35 cellular contexts compared by ENCODE assay signal in the genomic region with DNA sequence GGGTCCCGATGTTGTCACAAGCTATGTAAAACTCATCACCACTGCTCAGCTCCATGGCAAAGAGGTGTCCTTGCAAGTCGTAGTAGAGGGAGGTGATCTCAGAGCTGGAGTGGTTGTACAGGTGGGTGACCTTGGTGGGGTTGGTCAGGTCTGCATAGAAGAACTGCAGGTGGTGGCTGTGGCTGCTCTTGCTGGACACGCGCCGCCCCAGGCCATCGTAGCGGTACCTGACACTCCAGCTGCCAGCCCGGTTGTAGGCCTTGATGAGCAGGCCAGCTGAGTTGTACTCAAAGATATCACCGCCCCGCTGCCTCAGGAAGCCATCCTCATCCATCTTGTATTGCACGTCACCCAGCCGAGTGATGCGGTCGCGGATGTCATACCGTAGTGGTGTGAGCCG.
"Had no signal": no experiment of that assay in that cellular context is flagged by ENCODE, and none has a peak within 500 bp of the region (broad histone marks: within the 10 kb centered on the region; RNA-seq: fewer than 3 reads in every experiment).

No MANE protein-coding gene starts in this region.

- H3K27me3 ChIP-seq: MG63 had no signal

- DNase-seq: Karpas-422, Kasumi-1, KG1, MG63, MM.1S, MV-4-11, NCI-H1048, NCI-H1092, NCI-H1092 treated with DMSO at 0.1 percent for 48 hours, NCI-H1105, NCI-H1105 treated with DMSO at 0.1 percent for 48 hours, NCI-H1417, NCI-H1417 treated with DMSO at 0.1 percent for 48 hours, NCI-H1436, NCI-H1436 treated with DMSO at 0.1 percent for 48 hours, NCI-H146, NCI-H1694, NCI-H1694 treated with DMSO at 0.1 percent for 48 hours, NCI-H187, NCI-H187 treated with DMSO at 0.1 percent for 48 hours, NCI-H1930, NCI-H2029, NCI-H2029 treated with DMSO at 0.1 percent for 48 hours, NCI-H2081, NCI-H2081 treated with DMSO at 0.1 percent for 48 hours, NCI-H2107, NCI-H2171, NCI-H2171 treated with DMSO at 0.1 percent for 48 hours, NCI-H2227 treated with DMSO at 0.1 percent for 48 hours, NCI-H226, NCI-H345, NCI-H446, NCI-H446 treated with DMSO at 0.1 percent for 48 hours, NCI-H510A had no signal

- H3K4me3 ChIP-seq: MG63 had no signal

- H3K9me3 ChIP-seq: MG63 had no signal

- H3K4me2 ChIP-seq: KMS-11 had no signal

- H3K36me3 ChIP-seq: MG63 had no signal

- H3K27ac ChIP-seq: KMS-11 had no signal

- H3K9ac ChIP-seq: KMS-11 had no signal
